ENCODE assay signal across 10 cellular contexts in genomic region chr3:150248116-150248864, GRCh38.
DNase-seq lines count a peak whose midpoint lies in the region; ATAC-seq and TF ChIP-seq lines count a peak whose summit lies in the region.
"Had no signal": no experiment of that assay in that cellular context is flagged by ENCODE, and none has a peak within 500 bp of the region (broad histone marks: within the 10 kb centered on the region; RNA-seq: fewer than 3 reads in every experiment).

No MANE protein-coding gene starts in this region.

- H3K9me3 Mint-ChIP-seq in activated T-helper 2 cell treated with anti-CD3 and anti-CD28 coated beads, Interferon-gamma antibody, Interleukin-2, Interleukin-4, amounts not matched to agents 10 μg/mL and 5 μg/mL and 100 μg/mL, durations not matched to agents 14 hours and 24 hours and 36 hours, result no peaks in the 10 kb centered on the region
- H3K9me3 Mint-ChIP-seq: activated CD4-positive, alpha-beta T cell treated with anti-CD3 and anti-CD28 coated beads, Interleukin-2, amount 10 ng/mL, durations not matched to agents 24 days and 14 days had no signal

- CTCF ChIA-PET in RWPE1 (lab: Yijun Ruan, JAX), result interaction anchor here (0.7 to 1.2 kb wide), 2 partner anchors 9 to 148 kb away, joined by 4 read pairs; no protein-coding TSS in a partner anchor

- no peak overlapping the region for H3K27ac Mint-ChIP-seq in activated T-helper 2 cell treated with anti-CD3 and anti-CD28 coated beads, Interferon-gamma antibody, Interleukin-2, Interleukin-4, amounts not matched to agents 10 μg/mL and 5 μg/mL and 100 μg/mL, durations not matched to agents 14 hours and 24 hours and 36 hours
- H3K27ac Mint-ChIP-seq: activated CD4-positive, alpha-beta T cell treated with anti-CD3 and anti-CD28 coated beads, Interleukin-2, amount 10 ng/mL, durations not matched to agents 24 days and 14 days had no signal

- ATAC-seq in SK-N-SH treated with all-trans-retinoic acid at 6 μM for 48 hours (peak; percentile 83), HG03354 (IDR thresholded peaks at IDR 0.05; ENCODE audit: poor library complexity, severe bottlenecking, unreplicated experiment) (no peak)

- H3K4me3 Mint-ChIP-seq in activated T-helper 2 cell treated with anti-CD3 and anti-CD28 coated beads, Interferon-gamma antibody, Interleukin-2, Interleukin-4, amounts not matched to agents 10 μg/mL and 5 μg/mL and 100 μg/mL, durations not matched to agents 14 hours and 24 hours and 36 hours (ENCODE audit: low read depth), result no peak overlapping the region
- H3K4me3 Mint-ChIP-seq: activated CD4-positive, alpha-beta T cell treated with anti-CD3 and anti-CD28 coated beads, Interleukin-2, amount 10 ng/mL, durations not matched to agents 24 days and 14 days had no signal

- H3K36me3 Mint-ChIP-seq in activated T-helper 2 cell treated with anti-CD3 and anti-CD28 coated beads, Interferon-gamma antibody, Interleukin-2, Interleukin-4, amounts not matched to agents 10 μg/mL and 5 μg/mL and 100 μg/mL, durations not matched to agents 14 hours and 24 hours and 36 hours (ENCODE audit: low read depth), result no peaks in the 10 kb centered on the region

- H3K27ac ChIP-seq in RWPE1, result no peak overlapping the region
- H3K27ac ChIP-seq: neutrophil had no signal

- H3K27me3 Mint-ChIP-seq in activated T-helper 2 cell treated with anti-CD3 and anti-CD28 coated beads, Interferon-gamma antibody, Interleukin-2, Interleukin-4, amounts not matched to agents 10 μg/mL and 5 μg/mL and 100 μg/mL, durations not matched to agents 14 hours and 24 hours and 36 hours (ENCODE audit: low read depth), result peaks cover 21% of the 10 kb centered on the region

- TF ChIP-seq CTCF in RWPE1 (conservative IDR thresholded peaks at IDR 0.05; ENCODE audit: low read depth), result no peak

- no peaks in the 10 kb centered on the region for H3K4me1 Mint-ChIP-seq in activated T-helper 2 cell treated with anti-CD3 and anti-CD28 coated beads, Interferon-gamma antibody, Interleukin-2, Interleukin-4, amounts not matched to agents 10 μg/mL and 5 μg/mL and 100 μg/mL, durations not matched to agents 14 hours and 24 hours and 36 hours (ENCODE audit: low read depth)
- H3K4me1 Mint-ChIP-seq: activated CD4-positive, alpha-beta T cell treated with anti-CD3 and anti-CD28 coated beads, Interleukin-2, amount 10 ng/mL, durations not matched to agents 24 days and 14 days had no signal

- POLR2A ChIA-PET in RWPE1 (lab: Yijun Ruan, JAX; ENCODE audit: low non-redundant PET), result interaction anchor here (0.6 kb wide), 1 partner anchor 113 kb away, joined by 3 read pairs; no protein-coding TSS in a partner anchor

- peak; percentile 91 for DNase-seq in HCEC 1CT
- peak; percentile 87 for DNase-seq in iris pigment epithelial cell (ENCODE audit: low read depth)
- DNase-seq in ureter (ENCODE audit: low spot score), result peak; percentile 53
- DNase-seq in activated T-helper 2 cell treated with anti-CD3 and anti-CD28 coated beads, Interferon-gamma antibody, Interleukin-2, Interleukin-4, amounts not matched to agents 10 μg/mL and 5 μg/mL and 100 μg/mL, durations not matched to agents 14 hours and 24 hours and 36 hours (ENCODE audit: low spot score), result no peak
- no peak for DNase-seq in RWPE1 (ENCODE audit: low spot score)
- DNase-seq: activated CD4-positive, alpha-beta T cell treated with anti-CD3 and anti-CD28 coated beads, Interleukin-2, amount 10 ng/mL, durations not matched to agents 24 days and 14 days; head of caudate nucleus had no signal

- intact Hi-C loops in activated T-helper 2 cell treated with anti-CD3 and anti-CD28 coated beads, Interferon-gamma antibody, Interleukin-2, Interleukin-4, amounts not matched to agents 10 μg/mL and 5 μg/mL and 100 μg/mL, durations not matched to agents 14 hours and 24 hours and 36 hours (cut with micrococcal nuclease), result no loop called here

TF ChIP-seq in SK-N-SH treated with all-trans-retinoic acid at 6 μM for 48 hours, 23 proteins besides CTCF, POLR2A, EP300 and RAD21:
- TF ChIP-seq ZNF8 (CRISPR knock-in tag; IDR thresholded peaks at IDR 0.05) (no peak), ISL1 (CRISPR knock-in tag; IDR thresholded peaks at IDR 0.05) (peak; percentile 65)

Comparison
In these comparisons a context has a peak if more than half of its experiments do, and no peak if none do; other contexts are left out.
1. DNase-seq: peak in HCEC 1CT (single experiment), iris pigment epithelial cell (single experiment) and ureter (single experiment); none in activated T-helper 2 cell treated with anti-CD3 and anti-CD28 coated beads, Interferon-gamma antibody, Interleukin-2, Interleukin-4, amounts not matched to agents 10 μg/mL and 5 μg/mL and 100 μg/mL, durations not matched to agents 14 hours and 24 hours and 36 hours (single experiment) and RWPE1 (single experiment).